1 cellular context compared by ENCODE assay signal in the genomic region with DNA sequence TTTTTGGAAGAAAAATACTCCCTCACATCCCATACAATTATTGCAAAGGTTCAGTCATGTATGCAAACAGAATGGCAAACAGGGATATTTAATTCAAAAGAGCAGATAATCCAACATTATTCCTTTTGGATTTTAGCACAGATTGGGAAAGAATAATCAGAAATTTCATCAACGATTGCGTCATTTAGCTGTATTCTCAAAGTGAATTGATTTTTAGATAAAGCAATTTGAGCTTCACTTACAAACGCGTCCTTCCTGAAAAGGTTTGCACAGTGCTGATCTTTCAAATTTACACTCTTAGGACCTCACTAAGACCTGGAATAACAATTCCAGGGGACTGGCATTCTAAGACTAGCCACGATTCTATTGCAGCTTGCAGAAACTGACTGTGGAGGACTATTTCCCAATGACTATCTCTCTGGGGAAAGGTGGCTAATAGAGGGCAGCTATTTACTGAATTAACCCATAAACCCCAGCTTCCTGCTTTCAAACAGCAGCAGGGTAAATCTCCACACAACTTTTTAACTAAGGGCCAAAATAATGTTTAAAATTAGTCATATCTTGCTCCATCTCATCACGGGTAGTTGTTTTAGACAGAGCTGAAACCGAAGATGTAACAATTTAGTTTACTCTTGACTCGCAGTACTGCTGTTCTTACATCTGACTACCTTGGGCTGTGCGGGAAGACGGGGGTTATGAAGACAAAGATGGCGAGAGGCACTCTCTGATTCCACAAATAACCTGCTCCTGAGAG.
A peak's percentile ranks its signal among the peaks of the same experiment; 100 is the strongest.
TF ChIP-seq lines count a peak whose summit lies in the region.

No MANE protein-coding gene starts in this region.

TF ChIP-seq in HepG2, 621 proteins besides CTCF, POLR2A, EP300 and RAD21 (continued from another document and continues in another):
- TF ChIP-seq, protein P1, sequence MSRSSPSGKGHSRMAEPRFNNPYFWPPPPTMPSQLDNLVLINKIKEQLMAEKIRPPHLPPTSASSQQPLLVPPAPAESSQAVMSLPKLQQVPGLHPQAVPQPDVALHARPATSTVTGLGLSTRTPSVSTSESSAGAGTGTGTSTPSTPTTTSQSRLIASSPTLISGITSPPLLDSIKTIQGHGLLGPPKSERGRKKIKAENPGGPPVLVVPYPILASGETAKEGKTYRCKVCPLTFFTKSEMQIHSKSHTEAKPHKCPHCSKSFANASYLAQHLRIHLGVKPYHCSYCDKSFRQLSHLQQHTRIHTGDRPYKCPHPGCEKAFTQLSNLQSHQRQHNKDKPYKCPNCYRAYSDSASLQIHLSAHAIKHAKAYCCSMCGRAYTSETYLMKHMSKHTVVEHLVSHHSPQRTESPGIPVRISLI (CRISPR knock-in tag; IDR thresholded peaks at IDR 0.05; ENCODE audit: borderline replicate concordance), result no peak
- TF ChIP-seq ZC3H4 (CRISPR knock-in tag; IDR thresholded peaks at IDR 0.05; ENCODE audit: borderline replicate concordance) (no peak), ZNF234 (CRISPR knock-in tag; conservative IDR thresholded peaks at IDR 0.05) (no peak), BRD4 (CRISPR knock-in tag; IDR thresholded peaks at IDR 0.05) (no peak), REL (CRISPR knock-in tag; conservative IDR thresholded peaks at IDR 0.05) (no peak), ZNF879 (CRISPR knock-in tag; IDR thresholded peaks at IDR 0.05) (no peak), ZNF703 (CRISPR knock-in tag; IDR thresholded peaks at IDR 0.05; ENCODE audit: borderline replicate concordance) (no peak), MAFK (conservative IDR thresholded peaks at IDR 0.05 in 1 of 2, IDR thresholded peaks at IDR 0.05 in 1 of 2; ENCODE audit: low read length in 2 of 2) (peak; percentile 41 to 43; a peak in 1 of 4 replicates), AKAP8 (CRISPR knock-in tag; IDR thresholded peaks at IDR 0.05) (no peak), KLF16 (CRISPR knock-in tag; IDR thresholded peaks at IDR 0.05) (peak in 1 of 2 experiments; percentile 68; a peak in 2 of 4 replicates), ZNF451 (CRISPR knock-in tag; IDR thresholded peaks at IDR 0.05) (no peak), ZMAT3 (CRISPR knock-in tag; conservative IDR thresholded peaks at IDR 0.05) (no peak), NPAS2 (CRISPR knock-in tag; IDR thresholded peaks at IDR 0.05; ENCODE audit: borderline replicate concordance) (no peak), ZNF232 (CRISPR knock-in tag; IDR thresholded peaks at IDR 0.05; ENCODE audit: borderline replicate concordance) (no peak), ARID2 (CRISPR knock-in tag; IDR thresholded peaks at IDR 0.05; ENCODE audit: borderline replicate concordance) (no peak), YY1 (IDR thresholded peaks at IDR 0.05; ENCODE audit: insufficient read depth, insufficient replicate concordance, low read depth, low read length) (no peak), SIN3B (IDR thresholded peaks at IDR 0.05; ENCODE audit: low read length) (no peak), ATRX (CRISPR knock-in tag; IDR thresholded peaks at IDR 0.05; ENCODE audit: borderline replicate concordance) (no peak), PRMT3 (CRISPR knock-in tag; IDR thresholded peaks at IDR 0.05; ENCODE audit: borderline replicate concordance, low read depth) (no peak), SP140L (CRISPR knock-in tag; IDR thresholded peaks at IDR 0.05; ENCODE audit: borderline replicate concordance) (no peak), ZNF510 (CRISPR knock-in tag; IDR thresholded peaks at IDR 0.05; ENCODE audit: low read depth) (no peak), SRSF4 (IDR thresholded peaks at IDR 0.05; ENCODE audit: low read depth, low read length, poor library complexity, severe bottlenecking) (no peak), FIP1L1 (IDR thresholded peaks at IDR 0.05; ENCODE audit: borderline replicate concordance, insufficient read depth, low read depth, low read length) (no peak), NCOR1 (IDR thresholded peaks at IDR 0.05; ENCODE audit: borderline replicate concordance, low read length) (no peak), ZNF891 (CRISPR knock-in tag; IDR thresholded peaks at IDR 0.05) (no peak), SPEN (CRISPR knock-in tag; IDR thresholded peaks at IDR 0.05; ENCODE audit: low read depth) (no peak), NCOA1 (CRISPR knock-in tag; IDR thresholded peaks at IDR 0.05) (no peak), FOXA3 (CRISPR knock-in tag; IDR thresholded peaks at IDR 0.05) (peak; percentile 57), ZNF780A (CRISPR knock-in tag; IDR thresholded peaks at IDR 0.05) (no peak), ZBTB8A (CRISPR knock-in tag; IDR thresholded peaks at IDR 0.05; ENCODE audit: borderline replicate concordance, low read depth) (no peak), ZNF432 (CRISPR knock-in tag; IDR thresholded peaks at IDR 0.05; ENCODE audit: borderline replicate concordance) (no peak), ZNF205 (CRISPR knock-in tag; IDR thresholded peaks at IDR 0.05) (0 out of 2 replicates have a peak, but pooled peaks have one; percentile 45), RELA (CRISPR knock-in tag; IDR thresholded peaks at IDR 0.05) (no peak)
- TF ChIP-seq, protein P2, sequence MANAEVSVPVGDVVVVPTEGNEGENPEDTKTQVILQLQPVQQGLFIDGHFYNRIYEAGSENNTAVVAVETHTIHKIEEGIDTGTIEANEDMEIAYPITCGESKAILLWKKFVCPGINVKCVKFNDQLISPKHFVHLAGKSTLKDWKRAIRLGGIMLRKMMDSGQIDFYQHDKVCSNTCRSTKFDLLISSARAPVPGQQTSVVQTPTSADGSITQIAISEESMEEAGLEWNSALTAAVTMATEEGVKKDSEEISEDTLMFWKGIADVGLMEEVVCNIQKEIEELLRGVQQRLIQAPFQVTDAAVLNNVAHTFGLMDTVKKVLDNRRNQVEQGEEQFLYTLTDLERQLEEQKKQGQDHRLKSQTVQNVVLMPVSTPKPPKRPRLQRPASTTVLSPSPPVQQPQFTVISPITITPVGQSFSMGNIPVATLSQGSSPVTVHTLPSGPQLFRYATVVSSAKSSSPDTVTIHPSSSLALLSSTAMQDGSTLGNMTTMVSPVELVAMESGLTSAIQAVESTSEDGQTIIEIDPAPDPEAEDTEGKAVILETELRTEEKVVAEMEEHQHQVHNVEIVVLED (CRISPR knock-in tag; IDR thresholded peaks at IDR 0.05; ENCODE audit: borderline replicate concordance), result no peak
- TF ChIP-seq, protein P3, sequence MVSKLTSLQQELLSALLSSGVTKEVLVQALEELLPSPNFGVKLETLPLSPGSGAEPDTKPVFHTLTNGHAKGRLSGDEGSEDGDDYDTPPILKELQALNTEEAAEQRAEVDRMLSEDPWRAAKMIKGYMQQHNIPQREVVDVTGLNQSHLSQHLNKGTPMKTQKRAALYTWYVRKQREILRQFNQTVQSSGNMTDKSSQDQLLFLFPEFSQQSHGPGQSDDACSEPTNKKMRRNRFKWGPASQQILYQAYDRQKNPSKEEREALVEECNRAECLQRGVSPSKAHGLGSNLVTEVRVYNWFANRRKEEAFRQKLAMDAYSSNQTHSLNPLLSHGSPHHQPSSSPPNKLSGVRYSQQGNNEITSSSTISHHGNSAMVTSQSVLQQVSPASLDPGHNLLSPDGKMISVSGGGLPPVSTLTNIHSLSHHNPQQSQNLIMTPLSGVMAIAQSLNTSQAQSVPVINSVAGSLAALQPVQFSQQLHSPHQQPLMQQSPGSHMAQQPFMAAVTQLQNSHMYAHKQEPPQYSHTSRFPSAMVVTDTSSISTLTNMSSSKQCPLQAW (CRISPR knock-in tag; IDR thresholded peaks at IDR 0.05), result no peak
- TF ChIP-seq, protein P4, sequence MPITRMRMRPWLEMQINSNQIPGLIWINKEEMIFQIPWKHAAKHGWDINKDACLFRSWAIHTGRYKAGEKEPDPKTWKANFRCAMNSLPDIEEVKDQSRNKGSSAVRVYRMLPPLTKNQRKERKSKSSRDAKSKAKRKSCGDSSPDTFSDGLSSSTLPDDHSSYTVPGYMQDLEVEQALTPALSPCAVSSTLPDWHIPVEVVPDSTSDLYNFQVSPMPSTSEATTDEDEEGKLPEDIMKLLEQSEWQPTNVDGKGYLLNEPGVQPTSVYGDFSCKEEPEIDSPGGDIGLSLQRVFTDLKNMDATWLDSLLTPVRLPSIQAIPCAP (CRISPR knock-in tag; IDR thresholded peaks at IDR 0.05; ENCODE audit: low read depth), result no peak
- TF ChIP-seq, protein P5, sequence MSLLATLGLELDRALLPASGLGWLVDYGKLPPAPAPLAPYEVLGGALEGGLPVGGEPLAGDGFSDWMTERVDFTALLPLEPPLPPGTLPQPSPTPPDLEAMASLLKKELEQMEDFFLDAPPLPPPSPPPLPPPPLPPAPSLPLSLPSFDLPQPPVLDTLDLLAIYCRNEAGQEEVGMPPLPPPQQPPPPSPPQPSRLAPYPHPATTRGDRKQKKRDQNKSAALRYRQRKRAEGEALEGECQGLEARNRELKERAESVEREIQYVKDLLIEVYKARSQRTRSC (CRISPR knock-in tag; IDR thresholded peaks at IDR 0.05; ENCODE audit: low read depth), result no peak
- TF ChIP-seq, protein P6, sequence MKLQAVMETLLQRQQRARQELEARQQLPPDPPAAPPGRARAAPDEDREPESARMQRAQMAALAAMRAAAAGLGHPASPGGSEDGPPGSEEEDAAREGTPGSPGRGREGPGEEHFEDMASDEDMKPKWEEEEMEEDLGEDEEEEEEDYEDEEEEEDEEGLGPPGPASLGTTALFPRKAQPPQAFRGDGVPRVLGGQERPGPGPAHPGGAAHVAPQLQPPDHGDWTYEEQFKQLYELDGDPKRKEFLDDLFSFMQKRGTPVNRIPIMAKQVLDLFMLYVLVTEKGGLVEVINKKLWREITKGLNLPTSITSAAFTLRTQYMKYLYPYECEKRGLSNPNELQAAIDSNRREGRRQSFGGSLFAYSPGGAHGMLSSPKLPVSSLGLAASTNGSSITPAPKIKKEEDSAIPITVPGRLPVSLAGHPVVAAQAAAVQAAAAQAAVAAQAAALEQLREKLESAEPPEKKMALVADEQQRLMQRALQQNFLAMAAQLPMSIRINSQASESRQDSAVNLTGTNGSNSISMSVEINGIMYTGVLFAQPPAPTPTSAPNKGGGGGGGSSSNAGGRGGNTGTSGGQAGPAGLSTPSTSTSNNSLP (IDR thresholded peaks at IDR 0.05; ENCODE audit: low read depth, low read length), result peak; percentile 51; the same call in 1 of the 2 replicates
- TF ChIP-seq, protein P7, sequence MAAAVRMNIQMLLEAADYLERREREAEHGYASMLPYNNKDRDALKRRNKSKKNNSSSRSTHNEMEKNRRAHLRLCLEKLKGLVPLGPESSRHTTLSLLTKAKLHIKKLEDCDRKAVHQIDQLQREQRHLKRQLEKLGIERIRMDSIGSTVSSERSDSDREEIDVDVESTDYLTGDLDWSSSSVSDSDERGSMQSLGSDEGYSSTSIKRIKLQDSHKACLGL (CRISPR knock-in tag; IDR thresholded peaks at IDR 0.05), result no peak
- TF ChIP-seq, protein P8, sequence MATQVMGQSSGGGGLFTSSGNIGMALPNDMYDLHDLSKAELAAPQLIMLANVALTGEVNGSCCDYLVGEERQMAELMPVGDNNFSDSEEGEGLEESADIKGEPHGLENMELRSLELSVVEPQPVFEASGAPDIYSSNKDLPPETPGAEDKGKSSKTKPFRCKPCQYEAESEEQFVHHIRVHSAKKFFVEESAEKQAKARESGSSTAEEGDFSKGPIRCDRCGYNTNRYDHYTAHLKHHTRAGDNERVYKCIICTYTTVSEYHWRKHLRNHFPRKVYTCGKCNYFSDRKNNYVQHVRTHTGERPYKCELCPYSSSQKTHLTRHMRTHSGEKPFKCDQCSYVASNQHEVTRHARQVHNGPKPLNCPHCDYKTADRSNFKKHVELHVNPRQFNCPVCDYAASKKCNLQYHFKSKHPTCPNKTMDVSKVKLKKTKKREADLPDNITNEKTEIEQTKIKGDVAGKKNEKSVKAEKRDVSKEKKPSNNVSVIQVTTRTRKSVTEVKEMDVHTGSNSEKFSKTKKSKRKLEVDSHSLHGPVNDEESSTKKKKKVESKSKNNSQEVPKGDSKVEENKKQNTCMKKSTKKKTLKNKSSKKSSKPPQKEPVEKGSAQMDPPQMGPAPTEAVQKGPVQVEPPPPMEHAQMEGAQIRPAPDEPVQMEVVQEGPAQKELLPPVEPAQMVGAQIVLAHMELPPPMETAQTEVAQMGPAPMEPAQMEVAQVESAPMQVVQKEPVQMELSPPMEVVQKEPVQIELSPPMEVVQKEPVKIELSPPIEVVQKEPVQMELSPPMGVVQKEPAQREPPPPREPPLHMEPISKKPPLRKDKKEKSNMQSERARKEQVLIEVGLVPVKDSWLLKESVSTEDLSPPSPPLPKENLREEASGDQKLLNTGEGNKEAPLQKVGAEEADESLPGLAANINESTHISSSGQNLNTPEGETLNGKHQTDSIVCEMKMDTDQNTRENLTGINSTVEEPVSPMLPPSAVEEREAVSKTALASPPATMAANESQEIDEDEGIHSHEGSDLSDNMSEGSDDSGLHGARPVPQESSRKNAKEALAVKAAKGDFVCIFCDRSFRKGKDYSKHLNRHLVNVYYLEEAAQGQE (IDR thresholded peaks at IDR 0.05; ENCODE audit: borderline replicate concordance in 1 of 2, low read depth in 1 of 2, low read length in 2 of 2), result no peak
- TF ChIP-seq, protein P9, sequence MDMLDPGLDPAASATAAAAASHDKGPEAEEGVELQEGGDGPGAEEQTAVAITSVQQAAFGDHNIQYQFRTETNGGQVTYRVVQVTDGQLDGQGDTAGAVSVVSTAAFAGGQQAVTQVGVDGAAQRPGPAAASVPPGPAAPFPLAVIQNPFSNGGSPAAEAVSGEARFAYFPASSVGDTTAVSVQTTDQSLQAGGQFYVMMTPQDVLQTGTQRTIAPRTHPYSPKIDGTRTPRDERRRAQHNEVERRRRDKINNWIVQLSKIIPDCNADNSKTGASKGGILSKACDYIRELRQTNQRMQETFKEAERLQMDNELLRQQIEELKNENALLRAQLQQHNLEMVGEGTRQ (IDR thresholded peaks at IDR 0.05; ENCODE audit: low read depth, low read length), result no peak
- TF ChIP-seq, protein P9 (CRISPR knock-in tag; IDR thresholded peaks at IDR 0.05; ENCODE audit: borderline replicate concordance), result no peak
- TF ChIP-seq, protein P10, sequence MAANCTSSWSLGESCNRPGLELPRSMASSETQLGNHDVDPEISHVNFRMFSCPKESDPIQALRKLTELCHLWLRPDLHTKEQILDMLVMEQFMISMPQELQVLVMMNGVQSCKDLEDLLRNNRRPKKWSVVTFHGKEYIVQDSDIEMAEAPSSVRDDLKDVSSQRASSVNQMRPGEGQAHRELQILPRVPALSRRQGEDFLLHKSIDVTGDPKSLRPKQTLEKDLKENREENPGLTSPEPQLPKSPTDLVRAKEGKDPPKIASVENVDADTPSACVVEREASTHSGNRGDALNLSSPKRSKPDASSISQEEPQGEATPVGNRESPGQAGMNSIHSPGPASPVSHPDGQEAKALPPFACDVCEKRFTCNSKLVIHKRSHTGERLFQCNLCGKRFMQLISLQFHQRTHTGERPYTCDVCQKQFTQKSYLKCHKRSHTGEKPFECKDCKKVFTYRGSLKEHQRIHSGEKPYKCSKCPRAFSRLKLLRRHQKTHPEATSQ (CRISPR knock-in tag; IDR thresholded peaks at IDR 0.05; ENCODE audit: borderline replicate concordance), result no peak
- TF ChIP-seq, protein P11, sequence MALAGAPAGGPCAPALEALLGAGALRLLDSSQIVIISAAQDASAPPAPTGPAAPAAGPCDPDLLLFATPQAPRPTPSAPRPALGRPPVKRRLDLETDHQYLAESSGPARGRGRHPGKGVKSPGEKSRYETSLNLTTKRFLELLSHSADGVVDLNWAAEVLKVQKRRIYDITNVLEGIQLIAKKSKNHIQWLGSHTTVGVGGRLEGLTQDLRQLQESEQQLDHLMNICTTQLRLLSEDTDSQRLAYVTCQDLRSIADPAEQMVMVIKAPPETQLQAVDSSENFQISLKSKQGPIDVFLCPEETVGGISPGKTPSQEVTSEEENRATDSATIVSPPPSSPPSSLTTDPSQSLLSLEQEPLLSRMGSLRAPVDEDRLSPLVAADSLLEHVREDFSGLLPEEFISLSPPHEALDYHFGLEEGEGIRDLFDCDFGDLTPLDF (CRISPR knock-in tag; IDR thresholded peaks at IDR 0.05), result no peak
